In the genomic region with DNA sequence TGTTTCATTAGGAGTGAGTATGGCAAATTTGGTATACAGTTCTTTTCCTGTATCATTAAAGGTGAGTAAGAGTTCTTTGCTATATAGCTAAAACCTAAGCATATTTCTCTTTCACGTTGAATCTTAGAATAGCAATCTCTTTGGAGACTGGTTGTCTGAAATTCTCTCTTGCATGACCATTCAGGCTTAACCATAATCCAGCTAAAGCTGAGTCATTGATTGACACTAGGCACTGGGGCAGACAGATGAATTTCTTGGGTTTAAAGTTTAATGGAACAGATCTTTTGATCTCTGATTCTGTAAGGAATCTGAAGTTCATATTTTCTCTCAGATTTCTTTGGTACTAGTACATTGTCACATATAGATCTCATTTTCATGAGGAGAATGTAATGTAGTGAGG, we compare ENCODE assay signal across 16 cellular contexts.
A peak's percentile ranks its signal among the peaks of the same experiment; 100 is the strongest.
DNase-seq lines count a peak whose midpoint lies in the region; ATAC-seq and TF ChIP-seq lines count a peak whose summit lies in the region.
"Had no signal": no experiment of that assay in that cellular context is flagged by ENCODE, and none has a peak within 500 bp of the region (broad histone marks: within the 10 kb centered on the region; RNA-seq: fewer than 3 reads in every experiment).

No MANE protein-coding gene starts in this region.

- DNase-seq in NCI-H82 (lab: John Stamatoyannopoulos, UW) (peak; percentile 59), NCI-H82 treated with DMSO at 0.1 percent for 48 hours (lab: John Stamatoyannopoulos, UW; ENCODE audit: unreplicated experiment) (no peak), astrocyte of the hippocampus (ENCODE audit: low read depth, low spot score) (peak; percentile 6), kidney tubule cell (ENCODE audit: low spot score) (peak; percentile 84), HEK293T (ENCODE audit: extremely low spot score) (no peak), SW 1271 (lab: John Stamatoyannopoulos, UW) (no peak)
- DNase-seq in stimulated activated effector memory CD8-positive, alpha-beta T cell treated with anti-CD3 and anti-CD28 coated beads, Interleukin-12 subunit alpha, Interleukin-12 subunit beta, amount 100 ng/mL, for 72 hours (ENCODE audit: low spot score in 2 of 2) = no peak
- no peak for DNase-seq in activated effector memory CD4-positive, alpha-beta T cell treated with Interleukin-2 at 50 U/mL for 16 hours
- DNase-seq: 8988T; CD8-positive, alpha-beta memory T cell; NCI-H1417 treated with DMSO at 0.1 percent for 48 hours; NCI-H1930; NCI-H2171; NCI-H446; NCI-H69; OCI-M1 had no signal

- POLR2A ChIA-PET in HEK293T (lab: Yijun Ruan, JAX) = no interaction called here

- no peaks in the 10 kb centered on the region for H3K4me1 Mint-ChIP-seq in stimulated activated effector memory CD8-positive, alpha-beta T cell treated with anti-CD3 and anti-CD28 coated beads, Interleukin-12 subunit alpha, Interleukin-12 subunit beta, amount 100 ng/mL, for 72 hours
- H3K4me1 Mint-ChIP-seq: CD8-positive, alpha-beta memory T cell had no signal

- H3K4me3 Mint-ChIP-seq in stimulated activated effector memory CD8-positive, alpha-beta T cell treated with anti-CD3 and anti-CD28 coated beads, Interleukin-12 subunit alpha, Interleukin-12 subunit beta, amount 100 ng/mL, for 72 hours = no peak overlapping the region
- H3K4me3 Mint-ChIP-seq: CD8-positive, alpha-beta memory T cell had no signal

- peaks cover 9% of the 10 kb centered on the region for H3K9me3 Mint-ChIP-seq in stimulated activated effector memory CD8-positive, alpha-beta T cell treated with anti-CD3 and anti-CD28 coated beads, Interleukin-12 subunit alpha, Interleukin-12 subunit beta, amount 100 ng/mL, for 72 hours

- no peak overlapping the region for H3K27ac Mint-ChIP-seq in stimulated activated effector memory CD8-positive, alpha-beta T cell treated with anti-CD3 and anti-CD28 coated beads, Interleukin-12 subunit alpha, Interleukin-12 subunit beta, amount 100 ng/mL, for 72 hours
- H3K27ac Mint-ChIP-seq: CD8-positive, alpha-beta memory T cell had no signal

- no peaks in the 10 kb centered on the region for H3K36me3 Mint-ChIP-seq in stimulated activated effector memory CD8-positive, alpha-beta T cell treated with anti-CD3 and anti-CD28 coated beads, Interleukin-12 subunit alpha, Interleukin-12 subunit beta, amount 100 ng/mL, for 72 hours
- H3K36me3 Mint-ChIP-seq: CD8-positive, alpha-beta memory T cell had no signal

- CTCF ChIA-PET in HEK293T (lab: Yijun Ruan, JAX) = no interaction called here

- no peak for ATAC-seq in stimulated activated effector memory CD8-positive, alpha-beta T cell treated with anti-CD3 and anti-CD28 coated beads, Interleukin-12 subunit alpha, Interleukin-12 subunit beta, amount 100 ng/mL, for 72 hours

TF ChIP-seq in HEK293T, 16 proteins besides CTCF, POLR2A, EP300 and RAD21:
- TF ChIP-seq TARDBP (IDR thresholded peaks at IDR 0.05) (no peak), ZNF384 (IDR thresholded peaks at IDR 0.05) (no peak), CTBP1 (IDR thresholded peaks at IDR 0.05; ENCODE audit: borderline replicate concordance) (no peak), ELF4 (IDR thresholded peaks at IDR 0.05) (no peak)
- TF ChIP-seq, protein P1, sequence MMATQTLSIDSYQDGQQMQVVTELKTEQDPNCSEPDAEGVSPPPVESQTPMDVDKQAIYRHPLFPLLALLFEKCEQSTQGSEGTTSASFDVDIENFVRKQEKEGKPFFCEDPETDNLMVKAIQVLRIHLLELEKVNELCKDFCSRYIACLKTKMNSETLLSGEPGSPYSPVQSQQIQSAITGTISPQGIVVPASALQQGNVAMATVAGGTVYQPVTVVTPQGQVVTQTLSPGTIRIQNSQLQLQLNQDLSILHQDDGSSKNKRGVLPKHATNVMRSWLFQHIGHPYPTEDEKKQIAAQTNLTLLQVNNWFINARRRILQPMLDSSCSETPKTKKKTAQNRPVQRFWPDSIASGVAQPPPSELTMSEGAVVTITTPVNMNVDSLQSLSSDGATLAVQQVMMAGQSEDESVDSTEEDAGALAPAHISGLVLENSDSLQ (IDR thresholded peaks at IDR 0.05) = no peak

Comparison
In these comparisons a context has a peak if more than half of its experiments do, and no peak if none do; other contexts are left out.
1. DNase-seq: peak in NCI-H82 (single experiment), astrocyte of the hippocampus (single experiment) and kidney tubule cell (single experiment); none in NCI-H82 treated with DMSO at 0.1 percent for 48 hours (single experiment), HEK293T (single experiment), stimulated activated effector memory CD8-positive, alpha-beta T cell treated with anti-CD3 and anti-CD28 coated beads, Interleukin-12 subunit alpha, Interleukin-12 subunit beta, amount 100 ng/mL, for 72 hours (0 of 2), activated effector memory CD4-positive, alpha-beta T cell treated with Interleukin-2 at 50 U/mL for 16 hours (single experiment) and SW 1271 (0 of 2).